ENCODE assay signal across 1 cellular context in the genomic region with DNA sequence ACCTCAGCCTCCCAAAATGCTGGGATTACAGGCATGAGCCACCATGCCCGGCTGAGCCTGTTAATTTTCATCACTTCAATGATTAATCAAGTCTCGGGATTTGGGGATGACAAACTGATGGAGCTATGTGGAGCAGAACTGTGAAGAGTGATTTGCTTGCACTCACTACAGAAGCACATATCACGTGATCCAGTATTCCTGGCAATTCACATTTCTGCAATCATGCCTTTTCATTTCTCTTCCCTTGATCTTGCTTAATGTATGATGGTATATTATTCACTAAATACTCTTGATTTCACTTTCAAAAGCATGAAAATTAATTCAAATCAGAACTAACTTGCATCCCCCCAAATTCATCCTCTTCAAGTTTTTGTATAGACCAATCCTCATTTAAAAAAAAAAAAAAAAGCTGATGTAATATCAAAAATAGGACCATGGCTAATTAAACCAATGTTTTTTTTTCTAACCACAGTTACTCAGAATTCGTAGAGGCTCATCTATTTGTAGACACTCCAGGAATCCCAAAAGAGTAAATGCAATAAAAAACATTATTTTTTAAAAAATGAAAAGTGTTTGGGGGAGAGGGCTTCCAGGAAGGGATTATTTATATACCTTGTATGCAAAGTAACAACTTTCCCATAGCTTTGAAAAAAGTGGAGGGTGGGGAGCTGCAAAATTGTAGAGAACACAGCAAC.
TF ChIP-seq lines count a peak whose summit lies in the region.

No MANE protein-coding gene starts in this region.

TF ChIP-seq in GM12878, 131 proteins besides CTCF, POLR2A, EP300 and RAD21 (continued from another document):
- TF ChIP-seq, protein P1, sequence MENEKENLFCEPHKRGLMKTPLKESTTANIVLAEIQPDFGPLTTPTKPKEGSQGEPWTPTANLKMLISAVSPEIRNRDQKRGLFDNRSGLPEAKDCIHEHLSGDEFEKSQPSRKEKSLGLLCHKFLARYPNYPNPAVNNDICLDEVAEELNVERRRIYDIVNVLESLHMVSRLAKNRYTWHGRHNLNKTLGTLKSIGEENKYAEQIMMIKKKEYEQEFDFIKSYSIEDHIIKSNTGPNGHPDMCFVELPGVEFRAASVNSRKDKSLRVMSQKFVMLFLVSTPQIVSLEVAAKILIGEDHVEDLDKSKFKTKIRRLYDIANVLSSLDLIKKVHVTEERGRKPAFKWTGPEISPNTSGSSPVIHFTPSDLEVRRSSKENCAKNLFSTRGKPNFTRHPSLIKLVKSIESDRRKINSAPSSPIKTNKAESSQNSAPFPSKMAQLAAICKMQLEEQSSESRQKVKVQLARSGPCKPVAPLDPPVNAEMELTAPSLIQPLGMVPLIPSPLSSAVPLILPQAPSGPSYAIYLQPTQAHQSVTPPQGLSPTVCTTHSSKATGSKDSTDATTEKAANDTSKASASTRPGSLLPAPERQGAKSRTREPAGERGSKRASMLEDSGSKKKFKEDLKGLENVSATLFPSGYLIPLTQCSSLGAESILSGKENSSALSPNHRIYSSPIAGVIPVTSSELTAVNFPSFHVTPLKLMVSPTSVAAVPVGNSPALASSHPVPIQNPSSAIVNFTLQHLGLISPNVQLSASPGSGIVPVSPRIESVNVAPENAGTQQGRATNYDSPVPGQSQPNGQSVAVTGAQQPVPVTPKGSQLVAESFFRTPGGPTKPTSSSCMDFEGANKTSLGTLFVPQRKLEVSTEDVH (IDR thresholded peaks at IDR 0.05; ENCODE audit: low read depth, partially characterized antibody), result no peak
- TF ChIP-seq, protein P2, sequence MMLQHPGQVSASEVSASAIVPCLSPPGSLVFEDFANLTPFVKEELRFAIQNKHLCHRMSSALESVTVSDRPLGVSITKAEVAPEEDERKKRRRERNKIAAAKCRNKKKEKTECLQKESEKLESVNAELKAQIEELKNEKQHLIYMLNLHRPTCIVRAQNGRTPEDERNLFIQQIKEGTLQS (IDR thresholded peaks at IDR 0.05; ENCODE audit: borderline replicate concordance, extremely low read depth, low read depth, low read length), result no peak
